In genomic region chr5:10521466-10522223, GRCh38 we compare ENCODE assay signal across 17 cellular contexts. TPM values are rescaled to one million over a fixed set of nuclear protein-coding genes. Genes with fewer than 3 reads are reported as not detected.
DNase-seq lines count a peak whose midpoint lies in the region; ATAC-seq and TF ChIP-seq lines count a peak whose summit lies in the region.
"Had no signal": no experiment of that assay in that cellular context is flagged by ENCODE, and none has a peak within 500 bp of the region (broad histone marks: within the 10 kb centered on the region; RNA-seq: fewer than 3 reads in every experiment).

No MANE protein-coding gene starts in this region.

- peaks cover 1 to 3% (median 3%) of the 10 kb centered on the region in 3 donors for H3K27me3 Mint-ChIP-seq in immature natural killer cell (ENCODE audit: low read depth in 3 of 3)

- POLR2A ChIA-PET in Panc1 (lab: Charles Lee), result no interaction called here

- no peak overlapping the region for H3K27ac ChIP-seq in Panc1 (ENCODE audit: low read length)
- no peak overlapping the region for H3K27ac ChIP-seq in foreskin keratinocyte
- H3K27ac ChIP-seq: gastrocnemius medialis, skin epidermis had no signal

- no TSS peak for BruUV-seq in Panc1 (replicated peaks; lab: Mats Ljungman, UMichigan)

- H3K4me1 ChIP-seq in Panc1 (ENCODE audit: control insufficient read depth, insufficient read depth, low read length) (peaks cover 7% of the 10 kb centered on the region; the same call in 1 of the 2 replicates), foreskin keratinocyte (no peaks in the 10 kb centered on the region)
- H3K4me1 ChIP-seq: gastrocnemius medialis had no signal

- no peaks in the 10 kb centered on the region for H3K36me3 ChIP-seq in Panc1 (ENCODE audit: control insufficient read depth, insufficient read depth, low read length)
- H3K36me3 ChIP-seq: gastrocnemius medialis had no signal

- H3K27me3 ChIP-seq in Panc1 (ENCODE audit: control insufficient read depth, insufficient read depth, low read length) (no peaks in the 10 kb centered on the region), foreskin keratinocyte (no peaks in the 10 kb centered on the region)
- H3K27me3 ChIP-seq: gastrocnemius medialis had no signal

- no peak overlapping the region for H3K4me3 Mint-ChIP-seq in immature natural killer cell
- H3K4me3 Mint-ChIP-seq: brain, T-helper 17 cell had no signal

- intact Hi-C loops in Panc1 (cut with micrococcal nuclease; ENCODE audit: unreplicated experiment), result no loop called here

- in situ Hi-C loops in Panc1 (cut with HindIII; ENCODE audit: low pct_unique_long_range_greater_than_20kb, low sequenced_read_pairs), result no loop called here

- no peak overlapping the region for H3K4me3 ChIP-seq in AG09309 (ENCODE audit: control insufficient read depth, low read depth, low read length)
- H3K4me3 ChIP-seq in GM12864 (ENCODE audit: low read depth, low read length), result no peak overlapping the region
- no peak overlapping the region for H3K4me3 ChIP-seq in Panc1 (ENCODE audit: low read depth in 2 of 2, low read length in 2 of 2)
- H3K4me3 ChIP-seq: gastrocnemius medialis, skin epidermis had no signal

- H3K9me3 ChIP-seq in Panc1 (ENCODE audit: control insufficient read depth, insufficient read depth, low read depth, low read length), result no peaks in the 10 kb centered on the region
- H3K9me3 ChIP-seq: gastrocnemius medialis had no signal

- DNase-seq in AG09309 (ENCODE audit: low read depth) (no peak), GM12864 (ENCODE audit: low read depth) (no peak), Panc1 (ENCODE audit: low read depth, low spot score) (no peak), foreskin keratinocyte (no peak), immature natural killer cell (no peak), COR-L47 (lab: John Stamatoyannopoulos, UW) (no peak)
- DNase-seq: activated T-cell treated with anti-CD3 and anti-CD28 coated beads for 4 hours, DMS79 treated with DMSO at 0.1 percent for 48 hours, gastrocnemius medialis, HCEC 1CT, NCI-H1105, NCI-H774, T-helper 17 cell had no signal

- H3K9me3 Mint-ChIP-seq in immature natural killer cell, result peaks cover 0 to 2% (median 0%) of the 10 kb centered on the region in 6 donors

- CTCF ChIA-PET in Panc1 (lab: Charles Lee), result interaction anchor here (0.6 kb wide), 1 partner anchor 82 kb away, joined by 7 read pairs; no protein-coding TSS in a partner anchor

- TF ChIP-seq CTCF in AG09309 (IDR thresholded peaks at IDR 0.05; ENCODE audit: control insufficient read depth, insufficient read depth, low read depth, low read length, missing control alignments) (peak; percentile 21), GM12864 (IDR thresholded peaks at IDR 0.05; ENCODE audit: low read depth, low read length, missing control alignments) (peak; percentile 71), Panc1 (IDR thresholded peaks at IDR 0.05) (no peak; the same call in 1 of the 2 replicates), foreskin keratinocyte (conservative IDR thresholded peaks at IDR 0.05) (peak; percentile 38)

- peaks cover 0 to 4% (median 0%) of the 10 kb centered on the region in 3 donors for H3K36me3 Mint-ChIP-seq in immature natural killer cell

- ATAC-seq in Panc1 (0 out of 2 replicates have a peak, but pooled peaks have one; percentile 28), foreskin keratinocyte (no peak), GM18873 (IDR thresholded peaks at IDR 0.05; ENCODE audit: low FRiP score, unreplicated experiment) (no peak), HG03280 (IDR thresholded peaks at IDR 0.05; ENCODE audit: unreplicated experiment) (no peak)
- ATAC-seq: gastrocnemius medialis, T-helper 17 cell had no signal

- H3K4me1 Mint-ChIP-seq in immature natural killer cell, result no peaks in the 10 kb centered on the region

- H3K27ac Mint-ChIP-seq in immature natural killer cell, result no peak overlapping the region
- H3K27ac Mint-ChIP-seq: brain, T-helper 17 cell had no signal

RNA-seq across cellular contexts. Expression of gene ANKRD33B, which starts 42.2 kb away (rescaled TPM):
- 19.1 TPM for total RNA-seq in Panc1 (2021; ENCODE audit: unreplicated experiment)
- polyA plus RNA-seq in Panc1 (2012; ENCODE audit: insufficient read length), result 7.7 TPM
- 1.8 and 4.3 TPM in 2 replicates for total RNA-seq in foreskin keratinocyte
- 0.31 and 0.87 TPM in 2 replicates for polyA plus RNA-seq in foreskin keratinocyte
- polyA plus RNA-seq in immature natural killer cell, result under 1 TPM in 2 of 3 donors, not detected in 1; 0.13 to 0.15 TPM
